8 cellular contexts compared by ENCODE assay signal in the genomic region with DNA sequence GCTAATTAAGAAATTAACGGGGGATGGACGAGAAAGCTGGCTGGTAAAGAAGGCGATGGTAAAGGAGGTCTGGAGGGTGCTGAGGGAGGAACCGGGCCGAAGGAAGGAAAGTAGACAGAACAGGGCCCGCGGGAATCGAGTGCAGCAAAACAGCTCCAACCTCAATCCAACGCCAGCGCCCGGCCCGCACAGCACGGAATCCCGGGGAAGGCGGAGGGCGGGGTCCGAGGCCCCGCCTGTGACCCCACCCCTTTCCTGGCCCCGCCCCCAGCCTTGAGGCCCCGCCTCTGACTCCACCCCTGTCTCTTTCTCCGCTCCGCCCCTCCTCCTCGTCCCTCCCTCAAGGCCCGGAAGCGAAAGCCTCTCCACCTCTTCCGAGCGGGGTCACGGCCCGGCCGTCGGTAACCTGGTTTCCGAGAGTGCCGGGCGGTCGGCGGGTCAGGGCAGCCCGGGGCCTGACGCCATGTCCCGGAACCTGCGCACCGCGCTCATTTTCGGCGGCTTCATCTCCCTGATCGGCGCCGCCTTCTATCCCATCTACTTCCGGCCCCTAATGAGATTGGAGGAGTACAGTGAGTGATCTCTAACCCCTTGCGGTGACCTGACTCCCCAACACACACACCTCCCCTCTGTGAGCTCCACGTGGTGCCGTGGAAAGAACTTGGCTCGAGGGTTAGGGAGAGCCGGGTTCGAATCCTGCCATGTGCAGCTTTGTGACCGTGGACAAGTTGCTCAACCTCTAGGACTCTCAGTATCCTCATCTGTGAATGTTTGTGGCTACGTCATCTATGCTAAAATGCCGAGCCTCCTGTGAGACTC. TPM values are rescaled to one million over a fixed set of nuclear protein-coding genes. Genes with fewer than 3 reads are reported as not detected.
DNase-seq lines count a peak whose midpoint lies in the region; ATAC-seq and TF ChIP-seq lines count a peak whose summit lies in the region.

Gene SMIM20 (plus strand): TSS at position 370 of the 819 bp plus-strand sequence. CDS start 94 bp downstream, at position 464.

- no peaks in the 10 kb centered on the region for H3K9me3 ChIP-seq in MM.1S (replicated peaks; ENCODE audit: insufficient read depth, low read length)
- no peaks in the 10 kb centered on the region for H3K9me3 ChIP-seq in SJSA1 (replicated peaks)
- H3K9me3 ChIP-seq in neuronal stem cell (replicated peaks in 1 of 2; ENCODE audit: control insufficient read depth in 2 of 2, insufficient read depth in 1 of 2, low read depth in 1 of 2, low read length in 2 of 2) = peaks cover 0 to 3% of the 10 kb centered on the region in 2 donors

- H2AK5ac ChIP-seq in neuronal stem cell (ENCODE audit: low read depth, low read length) = no peak within 1 kb of the TSS

- no peaks in the 10 kb centered on the region for H3K9me2 ChIP-seq in MM.1S (replicated peaks; ENCODE audit: insufficient read depth, low read length)

- H3F3A ChIP-seq in MM.1S (ENCODE audit: insufficient read depth, low read length) = peaks cover 4% of the 10 kb centered on the region; the same call in 1 of the 2 replicates

- TF ChIP-seq CTCF in MM.1S (IDR thresholded peaks at IDR 0.05; ENCODE audit: low read length) (no peak), foreskin keratinocyte (conservative IDR thresholded peaks at IDR 0.05) (no peak), subcutaneous adipose tissue (IDR thresholded peaks at IDR 0.05; ENCODE audit: low read depth) (no peak)

- H3K4me2 ChIP-seq in MM.1S (ENCODE audit: low read depth, low read length) (peak within 1 kb of the TSS; percentile 98), neuronal stem cell (ENCODE audit: insufficient read depth, low read length, poor library complexity, severe bottlenecking) (peak within 1 kb of the TSS; percentile 63)

- H3K79me1 ChIP-seq in neuronal stem cell (ENCODE audit: low read depth, low read length) = no peaks in the 10 kb centered on the region

- no peak within 1 kb of the TSS for H2BK12ac ChIP-seq in neuronal stem cell (ENCODE audit: low read length)

- no peak within 1 kb of the TSS for H2BK5ac ChIP-seq in neuronal stem cell (ENCODE audit: low read length)

- peak within 1 kb of the TSS; percentile 69 for H3K9ac ChIP-seq in MM.1S (ENCODE audit: low read length)
- H3K9ac ChIP-seq in neuronal stem cell (ENCODE audit: low read depth, low read length, poor library complexity) = peak within 1 kb of the TSS; percentile 46

- H2AFZ ChIP-seq in MM.1S (ENCODE audit: low read length) (peak within 1 kb of the TSS; percentile 95), neuronal stem cell (ENCODE audit: low read length) (peak within 1 kb of the TSS; percentile 98)

- H3K27me3 ChIP-seq in MM.1S (replicated peaks; ENCODE audit: insufficient read depth, low read length) (no peaks in the 10 kb centered on the region), SJSA1 (replicated peaks) (no peaks in the 10 kb centered on the region), foreskin keratinocyte (no peaks in the 10 kb centered on the region), neuronal stem cell (ENCODE audit: control insufficient read depth in 3 of 3, insufficient read depth in 3 of 3, low read depth in 1 of 3, low read length in 3 of 3) (no peaks in the 10 kb centered on the region)

- H3K4ac ChIP-seq in neuronal stem cell (ENCODE audit: low read length) = no peak within 1 kb of the TSS

- H3K36me3 ChIP-seq in MM.1S (replicated peaks; ENCODE audit: insufficient read depth, low read length) = no peaks in the 10 kb centered on the region
- peaks cover 5% of the 10 kb centered on the region for H3K36me3 ChIP-seq in SJSA1
- peaks cover 0 to 2% of the 10 kb centered on the region in 2 donors for H3K36me3 ChIP-seq in neuronal stem cell (replicated peaks in 1 of 2; ENCODE audit: control insufficient read depth in 2 of 2, insufficient read depth in 2 of 2, low read length in 2 of 2)

- H2BK120ac ChIP-seq in neuronal stem cell (ENCODE audit: low read depth, low read length) = no peak within 1 kb of the TSS

- H3K14ac ChIP-seq in neuronal stem cell (ENCODE audit: low read length) = no peak within 1 kb of the TSS

- H3K4me3 ChIP-seq in MM.1S (ENCODE audit: low read length) = peak within 1 kb of the TSS; percentile 80
- H3K4me3 ChIP-seq in SJSA1 = peak within 1 kb of the TSS; percentile 78
- peak within 1 kb of the TSS; percentile 75 to 86 for H3K4me3 ChIP-seq in neuronal stem cell (ENCODE audit: low read length in 2 of 2)

- peak within 1 kb of the TSS; percentile 3 for H4K8ac ChIP-seq in neuronal stem cell (ENCODE audit: low read depth, low read length)

- peak within 1 kb of the TSS; percentile 91 for H3K18ac ChIP-seq in neuronal stem cell (ENCODE audit: low read length)

- DNase-seq in GM03348 (ENCODE audit: low spot score) (peak; percentile 98), HCEC 1CT (peak; percentile 77), MM.1S (peak; percentile 90), SJSA1 (ENCODE audit: low read depth in 1 of 2, low spot score in 2 of 2) (peak; percentile 62 to 84), foreskin keratinocyte (peak; percentile 68 to 85), neuronal stem cell (ENCODE audit: low spot score) (peak; percentile 89)
- peak; percentile 77 to 82 (median 81) for DNase-seq in activated naive CD4-positive, alpha-beta T cell (lab: John Stamatoyannopoulos, UW)

- H2BK15ac ChIP-seq in neuronal stem cell (ENCODE audit: low read length) = no peak within 1 kb of the TSS

- H4K20me1 ChIP-seq in MM.1S (ENCODE audit: insufficient read depth, low read length) = no peaks in the 10 kb centered on the region

- H4K91ac ChIP-seq in neuronal stem cell (ENCODE audit: low read depth, low read length, poor library complexity) = no peak within 1 kb of the TSS

- H3K79me2 ChIP-seq in MM.1S (ENCODE audit: low read length) = no peaks in the 10 kb centered on the region

- H3K27ac ChIP-seq in MM.1S (ENCODE audit: low read length) (peak within 1 kb of the TSS; percentile 86), SJSA1 (peak within 1 kb of the TSS; percentile 80), foreskin keratinocyte (peak within 1 kb of the TSS; percentile 83), neuronal stem cell (replicated peaks; ENCODE audit: low read length) (peak within 1 kb of the TSS; percentile 76)

- no CpG with 5 or more reads among the region's 57 CpGs for WGBS in neuronal stem cell (ENCODE audit: extremely low coverage in 2 of 2, insufficient read length in 2 of 2, insufficient replicate concordance in 1 of 2), 2 donors

- ATAC-seq in foreskin keratinocyte = peak; percentile 88

- H3K4me1 ChIP-seq in MM.1S (ENCODE audit: low read length) (peaks cover 11% of the 10 kb centered on the region; the same call in 1 of the 2 replicates), SJSA1 (replicated peaks) (peaks cover 15% of the 10 kb centered on the region), foreskin keratinocyte (no peaks in the 10 kb centered on the region), neuronal stem cell (ENCODE audit: control insufficient read depth in 2 of 2, insufficient read depth in 1 of 2, low read depth in 1 of 2, low read length in 2 of 2) (peaks cover 5% of the 10 kb centered on the region in 2 donors)

- no peak within 1 kb of the TSS for H3K23ac ChIP-seq in neuronal stem cell (ENCODE audit: low read depth, low read length, poor library complexity)

RNA-seq across cellular contexts. Expression of gene SMIM20, which starts in this region (rescaled TPM):
- total RNA-seq in SJSA1 (2014; rRNA removed; shearing (Covaris generic)) = 16.0 and 34.8 TPM in 2 replicates
- total RNA-seq in foreskin keratinocyte (21.2 and 28.6 TPM in 2 replicates), subcutaneous adipose tissue (10 to 100 TPM; 27.3 to 47.8 (median 34.7) TPM)
- polyA plus RNA-seq in foreskin keratinocyte = 26.1 and 31.3 TPM in 2 replicates
- 56.0 TPM for polyA plus RNA-seq in neuronal stem cell (2013, experiment 1 of 2)
- polyA plus RNA-seq in neuronal stem cell (2013, experiment 2 of 2) = 57.7 TPM

Comparison
In these comparisons a context has a peak if more than half of its experiments do, and no peak if none do; other contexts are left out.
1. Peak in every context shown above with its lines: DNase-seq, ATAC-seq, H3K4me3 ChIP-seq and H3K27ac ChIP-seq.